21 cellular contexts compared by ENCODE assay signal in the genomic region with DNA sequence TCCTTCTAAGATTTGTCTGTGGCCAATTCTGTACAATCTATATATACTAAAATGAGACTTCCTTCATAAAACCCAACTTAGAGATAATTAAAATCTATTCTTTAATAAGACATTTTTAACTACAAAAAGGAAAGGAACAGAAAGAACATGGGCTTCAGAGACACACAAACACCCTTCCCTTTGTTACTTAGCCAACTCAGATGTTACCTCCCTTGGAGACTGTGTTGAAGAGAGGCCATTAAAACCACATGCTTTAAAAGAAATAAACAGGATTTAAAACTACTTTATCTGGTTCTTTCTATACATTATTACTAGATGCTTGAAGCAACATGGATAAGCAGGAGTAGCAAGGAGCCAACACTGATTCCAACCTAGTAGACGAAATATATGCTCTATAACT. TPM values are rescaled to one million over a fixed set of nuclear protein-coding genes. Genes with fewer than 3 reads are reported as not detected.
DNase-seq lines count a peak whose midpoint lies in the region; ATAC-seq, FAIRE-seq and TF ChIP-seq lines count a peak whose summit lies in the region.
"Had no signal": no experiment of that assay in that cellular context is flagged by ENCODE, and none has a peak within 500 bp of the region (broad histone marks: within the 10 kb centered on the region; RNA-seq: fewer than 3 reads in every experiment).

No MANE protein-coding gene starts in this region.

- DNase-seq in GM23338 (ENCODE audit: low spot score) (no peak), OCI-M1 (lab: John Stamatoyannopoulos, UW) (peak; percentile 26), HTR-8/SVneo (ENCODE audit: insufficient read length, low spot score) (no peak), DMS114 treated with DMSO at 0.1 percent for 48 hours (lab: John Stamatoyannopoulos, UW; ENCODE audit: unreplicated experiment) (no peak)
- no peak for DNase-seq in activated CD4-positive, CD25-positive, alpha-beta regulatory T cell (lab: John Stamatoyannopoulos, UW)
- DNase-seq: ACHN; Caco-2; DMS53; KG1; NCI-H1436; NCI-H2029; NCI-H2171; NCI-H446; NCI-H69; NK-92 treated with Interleukin-12 subunit alpha and Interleukin-12 subunit beta, amount 100 ng/mL, for 24 hours had no signal

- no peak overlapping the region for H3K4me3 ChIP-seq in GM23338
- no peak overlapping the region for H3K4me3 ChIP-seq in muscle layer of duodenum (ENCODE audit: low read depth in 1 of 2, low read length in 2 of 2)
- H3K4me3 ChIP-seq: HAP-1, SJSA1 had no signal

- ATAC-seq in GM23338: peak; percentile 52
- ATAC-seq in GM21723 (IDR thresholded peaks at IDR 0.05; ENCODE audit: unreplicated experiment): no peak

- H3K9me2 ChIP-seq in GM23338 (ENCODE audit: insufficient read depth): no peaks in the 10 kb centered on the region

- no peak overlapping the region for H3K27ac Mint-ChIP-seq in GM23338

- H4K20me1 ChIP-seq in GM23338 (replicated peaks; ENCODE audit: insufficient read depth): no peaks in the 10 kb centered on the region

- no peaks in the 10 kb centered on the region for H3K27me3 Mint-ChIP-seq in GM23338 (ENCODE audit: insufficient read depth, low read depth, poor library complexity)

- no peaks in the 10 kb centered on the region for H3K9me3 ChIP-seq in muscle layer of duodenum (ENCODE audit: control insufficient read depth in 1 of 2, low read length in 2 of 2)
- H3K9me3 ChIP-seq: Caco-2, HAP-1, SJSA1 had no signal

- no peaks in the 10 kb centered on the region for H3K36me3 ChIP-seq in GM23338 (ENCODE audit: insufficient read depth)
- H3K36me3 ChIP-seq in muscle layer of duodenum (ENCODE audit: control insufficient read depth in 1 of 2, insufficient read depth in 2 of 2, low read length in 2 of 2): no peaks in the 10 kb centered on the region
- H3K36me3 ChIP-seq: HAP-1 had no signal

- H3K9me3 Mint-ChIP-seq in GM23338: no peaks in the 10 kb centered on the region

- H3K79me2 ChIP-seq in GM23338 (replicated peaks; ENCODE audit: insufficient read depth): peaks cover 16% of the 10 kb centered on the region

- no peak overlapping the region for H3K4me2 ChIP-seq in GM23338

- H3K4me1 Mint-ChIP-seq in GM23338: peaks cover 10% of the 10 kb centered on the region; the same call in 2 of the 3 replicates

- H3K27me3 ChIP-seq in GM23338 (ENCODE audit: insufficient read depth): no peaks in the 10 kb centered on the region
- H3K27me3 ChIP-seq in muscle layer of duodenum (ENCODE audit: low read depth, low read length): no peaks in the 10 kb centered on the region
- H3K27me3 ChIP-seq: SJSA1 had no signal

- H2AFZ ChIP-seq in GM23338: no peak overlapping the region

- H3K4me3 Mint-ChIP-seq in GM23338: no peak overlapping the region

- no peaks in the 10 kb centered on the region for H3F3A ChIP-seq in GM23338 (replicated peaks; ENCODE audit: low read depth)

- H3K4me1 ChIP-seq in GM23338 (ENCODE audit: insufficient read depth) (peaks cover 10% of the 10 kb centered on the region; the same call in 1 of the 2 replicates), muscle layer of duodenum (ENCODE audit: control insufficient read depth in 1 of 2, insufficient read depth in 2 of 2, low read length in 2 of 2) (peaks cover 5 to 26% of the 10 kb centered on the region in 2 donors)

- FAIRE-seq in endometrium (lab: Jason Lieb, UNC) (peak; percentile 77), HTR-8/SVneo (lab: Jason Lieb, UNC) (no peak)
- FAIRE-seq: GM19239 had no signal

- TF ChIP-seq CTCF in GM23338 (conservative IDR thresholded peaks at IDR 0.05; ENCODE audit: low read depth in 2 of 2): no peak

- H3K27ac ChIP-seq in GM23338 (ENCODE audit: low read depth) (no peak overlapping the region), muscle layer of duodenum (ENCODE audit: low read length) (peak overlapping the region; percentile 68)
- H3K27ac ChIP-seq: SJSA1 had no signal

- H3K36me3 Mint-ChIP-seq in GM23338 (ENCODE audit: low read depth): no peaks in the 10 kb centered on the region

TF ChIP-seq in GM23338, 12 proteins besides CTCF, POLR2A, EP300 and RAD21 (continues in another document):
- TF ChIP-seq ZNF331 (CRISPR knock-in tag; IDR thresholded peaks at IDR 0.05; ENCODE audit: low read depth): no peak
- no peak for TF ChIP-seq CREB1 (CRISPR knock-in tag; IDR thresholded peaks at IDR 0.05; ENCODE audit: low read depth)
- TF ChIP-seq POLR2AphosphoS5 (IDR thresholded peaks at IDR 0.05; ENCODE audit: low read depth): no peak
- TF ChIP-seq, protein P1, sequence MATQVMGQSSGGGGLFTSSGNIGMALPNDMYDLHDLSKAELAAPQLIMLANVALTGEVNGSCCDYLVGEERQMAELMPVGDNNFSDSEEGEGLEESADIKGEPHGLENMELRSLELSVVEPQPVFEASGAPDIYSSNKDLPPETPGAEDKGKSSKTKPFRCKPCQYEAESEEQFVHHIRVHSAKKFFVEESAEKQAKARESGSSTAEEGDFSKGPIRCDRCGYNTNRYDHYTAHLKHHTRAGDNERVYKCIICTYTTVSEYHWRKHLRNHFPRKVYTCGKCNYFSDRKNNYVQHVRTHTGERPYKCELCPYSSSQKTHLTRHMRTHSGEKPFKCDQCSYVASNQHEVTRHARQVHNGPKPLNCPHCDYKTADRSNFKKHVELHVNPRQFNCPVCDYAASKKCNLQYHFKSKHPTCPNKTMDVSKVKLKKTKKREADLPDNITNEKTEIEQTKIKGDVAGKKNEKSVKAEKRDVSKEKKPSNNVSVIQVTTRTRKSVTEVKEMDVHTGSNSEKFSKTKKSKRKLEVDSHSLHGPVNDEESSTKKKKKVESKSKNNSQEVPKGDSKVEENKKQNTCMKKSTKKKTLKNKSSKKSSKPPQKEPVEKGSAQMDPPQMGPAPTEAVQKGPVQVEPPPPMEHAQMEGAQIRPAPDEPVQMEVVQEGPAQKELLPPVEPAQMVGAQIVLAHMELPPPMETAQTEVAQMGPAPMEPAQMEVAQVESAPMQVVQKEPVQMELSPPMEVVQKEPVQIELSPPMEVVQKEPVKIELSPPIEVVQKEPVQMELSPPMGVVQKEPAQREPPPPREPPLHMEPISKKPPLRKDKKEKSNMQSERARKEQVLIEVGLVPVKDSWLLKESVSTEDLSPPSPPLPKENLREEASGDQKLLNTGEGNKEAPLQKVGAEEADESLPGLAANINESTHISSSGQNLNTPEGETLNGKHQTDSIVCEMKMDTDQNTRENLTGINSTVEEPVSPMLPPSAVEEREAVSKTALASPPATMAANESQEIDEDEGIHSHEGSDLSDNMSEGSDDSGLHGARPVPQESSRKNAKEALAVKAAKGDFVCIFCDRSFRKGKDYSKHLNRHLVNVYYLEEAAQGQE (IDR thresholded peaks at IDR 0.05; ENCODE audit: unreplicated experiment): no peak
- TF ChIP-seq, protein P2, sequence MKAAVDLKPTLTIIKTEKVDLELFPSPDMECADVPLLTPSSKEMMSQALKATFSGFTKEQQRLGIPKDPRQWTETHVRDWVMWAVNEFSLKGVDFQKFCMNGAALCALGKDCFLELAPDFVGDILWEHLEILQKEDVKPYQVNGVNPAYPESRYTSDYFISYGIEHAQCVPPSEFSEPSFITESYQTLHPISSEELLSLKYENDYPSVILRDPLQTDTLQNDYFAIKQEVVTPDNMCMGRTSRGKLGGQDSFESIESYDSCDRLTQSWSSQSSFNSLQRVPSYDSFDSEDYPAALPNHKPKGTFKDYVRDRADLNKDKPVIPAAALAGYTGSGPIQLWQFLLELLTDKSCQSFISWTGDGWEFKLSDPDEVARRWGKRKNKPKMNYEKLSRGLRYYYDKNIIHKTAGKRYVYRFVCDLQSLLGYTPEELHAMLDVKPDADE (IDR thresholded peaks at IDR 0.05): no peak
- TF ChIP-seq STAT1 (IDR thresholded peaks at IDR 0.05; ENCODE audit: unreplicated experiment): no peak
- no peak for TF ChIP-seq EZH2phosphoT487 (IDR thresholded peaks at IDR 0.05; ENCODE audit: unreplicated experiment)

RNA-seq across cellular contexts. Expression of a gene that starts 42.0 kb away (rescaled TPM):
- total RNA-seq in GM23338 (2014; rRNA removed; shearing (Covaris generic)): 27.5 and 29.0 TPM in 2 replicates
- 20.3 TPM in 2 replicates for polyA plus RNA-seq in GM23338 (2016; fragmentation: Nextera tagmentation; extraction: Ambion mirVana)
